ENCODE assay signal across 8 cellular contexts in the genomic region with DNA sequence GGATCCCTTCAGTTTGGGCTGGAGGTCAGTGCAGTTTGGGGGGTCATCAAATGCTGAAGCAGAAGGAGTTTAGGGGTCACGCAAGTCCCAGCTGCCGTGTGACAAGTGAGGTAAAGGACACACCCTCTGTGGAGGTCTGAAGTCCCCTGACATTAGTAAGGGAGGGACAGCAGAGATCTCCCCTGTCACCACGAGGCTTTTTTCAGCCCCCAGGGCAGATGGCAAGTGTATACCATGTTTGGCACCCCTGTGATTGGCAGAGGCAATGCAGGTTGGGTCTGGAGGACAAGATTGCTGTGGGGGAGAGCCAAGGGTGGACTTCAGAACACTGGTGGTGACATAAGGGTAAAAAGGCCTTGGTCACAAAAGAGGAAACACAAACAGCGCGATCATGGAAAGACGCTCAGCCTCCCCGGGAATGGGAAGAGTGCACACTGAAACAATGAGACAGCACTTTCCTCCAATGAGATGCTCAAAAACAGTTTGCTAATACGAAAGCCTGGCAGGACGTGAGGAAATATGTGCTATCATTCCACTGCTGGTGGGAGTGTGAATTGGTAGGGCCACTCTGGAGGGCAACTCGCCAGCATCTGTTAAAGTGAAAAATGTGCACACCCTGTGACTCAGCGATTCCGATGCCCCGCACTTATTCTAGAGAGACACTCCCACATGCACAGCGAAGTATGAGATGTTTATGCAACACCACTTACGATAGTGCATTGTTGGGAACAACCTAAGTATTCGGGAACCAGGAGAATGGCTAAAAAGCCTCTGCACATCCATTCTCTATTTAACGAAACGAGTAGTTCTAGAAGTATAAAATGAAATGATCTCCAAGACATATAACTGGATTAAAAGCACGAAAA. TPM values are rescaled to one million over a fixed set of nuclear protein-coding genes. Genes with fewer than 3 reads are reported as not detected.
DNase-seq lines count a peak whose midpoint lies in the region; ATAC-seq, FAIRE-seq and TF ChIP-seq lines count a peak whose summit lies in the region.

No MANE protein-coding gene starts in this region.

- peak overlapping the region; percentile 42 for H3K4me2 ChIP-seq in IMR-90 (ENCODE audit: low read depth, low read length)

- in situ Hi-C loops in IMR-90 (cut with MboI; ENCODE audit: low sequenced_read_pairs): no loop called here

- H2AK5ac ChIP-seq in IMR-90 (ENCODE audit: low read depth, low read length): peak overlapping the region; percentile 86

- H3K9ac ChIP-seq in IMR-90 (ENCODE audit: low read depth, low read length): peak overlapping the region; percentile 51

- no peak for FAIRE-seq in frontal cortex (lab: Jason Lieb, UNC)

- H3K23ac ChIP-seq in IMR-90 (ENCODE audit: low read depth, low read length): peak overlapping the region; percentile 85

- H3K4me3 ChIP-seq in IMR-90 (ENCODE audit: insufficient read depth, low read depth, low read length) (peak overlapping the region; percentile 1; the same call in 1 of the 2 replicates), WI38 (ENCODE audit: low read depth, low read length) (peak overlapping the region; percentile 50), mucosa of descending colon (no peak overlapping the region)

- TF ChIP-seq CTCF in IMR-90 (conservative IDR thresholded peaks at IDR 0.05; ENCODE audit: low read depth, low read length): no peak
- TF ChIP-seq CTCF in WI38 (IDR thresholded peaks at IDR 0.05; ENCODE audit: low read depth, low read length): no peak
- no peak for TF ChIP-seq CTCF in endothelial cell (IDR thresholded peaks at IDR 0.05; ENCODE audit: unreplicated experiment)
- TF ChIP-seq CTCF in mucosa of descending colon (IDR thresholded peaks at IDR 0.05): no peak

- H3K27ac Mint-ChIP-seq in endothelial cell (ENCODE audit: unreplicated experiment): peak overlapping the region; percentile 52

- POLR2A ChIA-PET in IMR-90 (lab: Charles Lee; ENCODE audit: unreplicated experiment): no interaction called here

- H3K27ac ChIP-seq in IMR-90 (ENCODE audit: insufficient read depth, low read length) (peak overlapping the region; percentile 87), temporal lobe (ENCODE audit: low read depth, low read length) (peak overlapping the region; percentile 59)

- H3K9me3 Mint-ChIP-seq in endothelial cell (ENCODE audit: unreplicated experiment): no peaks in the 10 kb centered on the region

- intact Hi-C loops in IMR-90 (cut with micrococcal nuclease): loop anchor here (2.0 kb wide), 2 partner anchors 34 to 62 kb away; a partner anchor contains a TSS
- intact Hi-C loops in mucosa of descending colon (cut with DNase I, micrococcal nuclease): no loop called here

- H2AFZ ChIP-seq in IMR-90 (replicated peaks; ENCODE audit: low read length, poor library complexity): peak overlapping the region; percentile 91

- peak overlapping the region; percentile 95 for H4K91ac ChIP-seq in IMR-90 (ENCODE audit: insufficient read depth, low read depth, low read length)

- H3K4me3 Mint-ChIP-seq in endothelial cell (ENCODE audit: unreplicated experiment): no peak overlapping the region

- peak overlapping the region; percentile 92 for H3K4ac ChIP-seq in IMR-90 (ENCODE audit: low read depth, low read length)

- H3K56ac ChIP-seq in IMR-90 (ENCODE audit: extremely low read depth, insufficient read depth, low read length): peak overlapping the region; percentile 79

- peak overlapping the region; percentile 73 for H2AK9ac ChIP-seq in IMR-90 (replicated peaks; ENCODE audit: low read depth, low read length, poor library complexity)

- H2BK15ac ChIP-seq in IMR-90 (ENCODE audit: low read depth, low read length): peak overlapping the region; percentile 93

- H4K8ac ChIP-seq in IMR-90 (ENCODE audit: low read depth in 2 of 2, low read length in 2 of 2): peak overlapping the region; percentile 69 to 88

- no peaks in the 10 kb centered on the region for H3K36me3 Mint-ChIP-seq in endothelial cell (ENCODE audit: low read depth, unreplicated experiment)

- peak overlapping the region; percentile 85 for H3K14ac ChIP-seq in IMR-90 (replicated peaks; ENCODE audit: low read depth, low read length)

- no peaks in the 10 kb centered on the region for H3K27me3 Mint-ChIP-seq in endothelial cell (ENCODE audit: unreplicated experiment)

- H2BK20ac ChIP-seq in IMR-90 (ENCODE audit: low read depth, low read length): peak overlapping the region; percentile 92

- H3K18ac ChIP-seq in IMR-90 (ENCODE audit: low read depth, low read length): peak overlapping the region; percentile 84

- WGBS in IMR-90 (ENCODE audit: extremely low coverage in 2 of 2, insufficient read length in 1 of 2), 2 experiments: no CpG with 5 or more reads among the region's 19 CpGs

- peak; percentile 52; the same call in 1 of the 2 replicates for TF ChIP-seq POLR2A in IMR-90 (IDR thresholded peaks at IDR 0.05; ENCODE audit: low read depth, low read length)

- H3K36me3 ChIP-seq in IMR-90 (ENCODE audit: control insufficient read depth, insufficient read depth, low read length) (no peaks in the 10 kb centered on the region), mucosa of descending colon (ENCODE audit: low read depth) (no peaks in the 10 kb centered on the region)

- no peaks in the 10 kb centered on the region for H3K27me3 ChIP-seq in IMR-90 (ENCODE audit: control insufficient read depth, insufficient read depth, low read length)

- ATAC-seq in IMR-90 (ENCODE audit: low read depth) (peak; percentile 92), mucosa of descending colon (peak; percentile 85)

- dilution Hi-C loops in IMR-90 (cut with HindIII; ENCODE audit: low sequenced_read_pairs, unreplicated experiment): no loop called here

- 0 out of 4 replicates have a peak, but pooled peaks cover 0 to 3% of the 10 kb centered on the region in 2 experiments for H3K79me1 ChIP-seq in IMR-90 (ENCODE audit: low read depth in 1 of 2, low read length in 2 of 2)

- peak overlapping the region; percentile 95 for H2BK120ac ChIP-seq in IMR-90 (ENCODE audit: low read depth, low read length)

- H3K9me1 ChIP-seq in IMR-90 (ENCODE audit: insufficient read depth, low read length): peaks cover 12% of the 10 kb centered on the region

- no peak for TF ChIP-seq RAD21 in IMR-90 (IDR thresholded peaks at IDR 0.05; ENCODE audit: low read length)

- H3K9me3 ChIP-seq in IMR-90 (ENCODE audit: control insufficient read depth, insufficient read depth, low read length): no peaks in the 10 kb centered on the region
- H3K9me3 ChIP-seq in mucosa of descending colon: no peaks in the 10 kb centered on the region

- H3K4me1 Mint-ChIP-seq in endothelial cell (ENCODE audit: unreplicated experiment): peaks cover 12% of the 10 kb centered on the region

- DNase-seq in AML-193 (lab: John Stamatoyannopoulos, UW) (peak; percentile 92), IMR-90 (peak; percentile 96), endothelial cell (ENCODE audit: low spot score) (no peak), mucosa of descending colon (peak; percentile 71 to 81 (median 80)), frontal cortex (ENCODE audit: low spot score in 2 of 2) (no peak), NK-92 (lab: John Stamatoyannopoulos, UW; ENCODE audit: unreplicated experiment) (no peak)

- BruUV-seq in IMR-90 (replicated peaks; lab: Mats Ljungman, UMichigan): no TSS peak

- CTCF ChIA-PET in IMR-90 (lab: Yijun Ruan, JAX): no interaction called here

- peak overlapping the region; percentile 80 for H2BK5ac ChIP-seq in IMR-90 (ENCODE audit: low read depth, low read length, poor library complexity, severe bottlenecking)

- H4K5ac ChIP-seq in IMR-90 (ENCODE audit: low read depth, low read length): peak overlapping the region; percentile 85

- peaks cover 12% of the 10 kb centered on the region for H3K4me1 ChIP-seq in IMR-90 (ENCODE audit: control insufficient read depth, insufficient read depth, low read length)
- H3K4me1 ChIP-seq in mucosa of descending colon (ENCODE audit: low read depth): peaks cover 9% of the 10 kb centered on the region

- no peaks in the 10 kb centered on the region for H4K20me1 ChIP-seq in IMR-90 (ENCODE audit: insufficient read depth, low read length)

RNA-seq across cellular contexts. Expression of a gene that starts 14.4 kb away (rescaled TPM):
- total RNA-seq in IMR-90 (2012; rRNA removed) (not detected in 2 replicates), endothelial cell (ENCODE audit: unreplicated experiment) (not detected), mucosa of descending colon (1 to 10 TPM; 1.8 to 5.3 (median 3.9) TPM), temporal lobe (0.25 TPM), frontal cortex (0.41 TPM)
- 0.07 and 0.10 TPM in 2 replicates for polyA plus RNA-seq in IMR-90 (2012; rRNA removed)
- 0.05 TPM in 1 of 2 replicates, not detected in the other for polyA plus RNA-seq in IMR-90 (2012; cell fraction: cytosol; rRNA removed)
- polyA plus RNA-seq in IMR-90 (2012; cell fraction: nucleus; rRNA removed; ENCODE audit: low replicate concordance): 0.07 TPM in 1 of 2 replicates, not detected in the other

RNA-seq across cellular contexts. Expression of a gene that starts 21.5 kb away (rescaled TPM):
- 3.4 and 3.6 TPM in 2 replicates for total RNA-seq in IMR-90 (2012; rRNA removed)
- 10.4 and 12.1 TPM in 2 replicates for polyA plus RNA-seq in IMR-90 (2012; rRNA removed)
- 8.1 and 14.4 TPM in 2 replicates for polyA plus RNA-seq in IMR-90 (2012; cell fraction: cytosol; rRNA removed)
- 8.3 and 12.8 TPM in 2 replicates for polyA plus RNA-seq in IMR-90 (2012; cell fraction: nucleus; rRNA removed; ENCODE audit: low replicate concordance)
- 2.8 TPM for total RNA-seq in endothelial cell (ENCODE audit: unreplicated experiment)
- total RNA-seq in mucosa of descending colon: 100 to 1,000 TPM in 1 of 3 donors, 10 to 100 TPM in 2; 40.9 to 107 (median 72.0) TPM
- 0.98 TPM for total RNA-seq in temporal lobe
- 0.82 TPM for total RNA-seq in frontal cortex

RNA-seq across cellular contexts. Expression of a gene that starts 40.1 kb away (rescaled TPM):
- total RNA-seq in IMR-90 (2012; rRNA removed) (7.2 and 7.5 TPM in 2 replicates), endothelial cell (ENCODE audit: unreplicated experiment) (5.5 TPM), mucosa of descending colon (10 to 100 TPM in 1 of 3 donors, 1 to 10 TPM in 2; 3.8 to 18.7 (median 8.6) TPM), temporal lobe (0.98 TPM), frontal cortex (1.2 TPM)
- polyA plus RNA-seq in IMR-90 (2012; rRNA removed): 21.9 and 23.1 TPM in 2 replicates
- polyA plus RNA-seq in IMR-90 (2012; cell fraction: cytosol; rRNA removed): 10.5 and 21.1 TPM in 2 replicates
- polyA plus RNA-seq in IMR-90 (2012; cell fraction: nucleus; rRNA removed; ENCODE audit: low replicate concordance): 87.7 and 150 TPM in 2 replicates

RNA-seq across cellular contexts. Expression of a gene that starts 46.4 kb away (rescaled TPM):
- total RNA-seq in IMR-90 (2012; rRNA removed) (19.7 and 24.7 TPM in 2 replicates), endothelial cell (ENCODE audit: unreplicated experiment) (40.3 TPM), mucosa of descending colon (100 to 1,000 TPM; 114 to 142 (median 135) TPM), temporal lobe (0.98 TPM), frontal cortex (2.4 TPM)
- 62.5 and 66.0 TPM in 2 replicates for polyA plus RNA-seq in IMR-90 (2012; rRNA removed)
- polyA plus RNA-seq in IMR-90 (2012; cell fraction: cytosol; rRNA removed): 71.8 and 82.3 TPM in 2 replicates
- polyA plus RNA-seq in IMR-90 (2012; cell fraction: nucleus; rRNA removed; ENCODE audit: low replicate concordance): 71.5 and 142 TPM in 2 replicates

RNA-seq across cellular contexts. Expression of a gene that starts 55.0 kb away (rescaled TPM):
- total RNA-seq in IMR-90 (2012; rRNA removed): not detected in 2 replicates
- polyA plus RNA-seq in IMR-90 (2012; rRNA removed): 0.24 and 0.41 TPM in 2 replicates
- polyA plus RNA-seq in IMR-90 (2012; cell fraction: cytosol; rRNA removed): 0.13 and 0.16 TPM in 2 replicates
- polyA plus RNA-seq in IMR-90 (2012; cell fraction: nucleus; rRNA removed; ENCODE audit: low replicate concordance): 0.32 and 1.2 TPM in 2 replicates
- total RNA-seq in endothelial cell (ENCODE audit: unreplicated experiment): 2.2 TPM
- total RNA-seq in mucosa of descending colon: 100 to 1,000 TPM; 130 to 402 (median 386) TPM
- total RNA-seq in temporal lobe: not detected
- total RNA-seq in frontal cortex: not detected

Comparison
In these comparisons a context has a peak if more than half of its experiments do, and no peak if none do; other contexts are left out.
1. DNase-seq: peak in AML-193 (2 of 2), IMR-90 (single experiment) and mucosa of descending colon (3 of 3); none in endothelial cell (single experiment), frontal cortex (0 of 2) and NK-92 (single experiment).